ENCODE assay signal across 10 cellular contexts in genomic region chr1:24417681-24418080, GRCh38. TPM values are rescaled to one million over a fixed set of nuclear protein-coding genes. Genes with fewer than 3 reads are reported as not detected.
A peak's percentile ranks its signal among the peaks of the same experiment; 100 is the strongest.
DNase-seq lines count a peak whose midpoint lies in the region; ATAC-seq and TF ChIP-seq lines count a peak whose summit lies in the region.
"Had no signal": no experiment of that assay in that cellular context is flagged by ENCODE, and none has a peak within 500 bp of the region (broad histone marks: within the 10 kb centered on the region; RNA-seq: fewer than 3 reads in every experiment).

No MANE protein-coding gene starts in this region.

- H3K9me3 Mint-ChIP-seq in effector memory CD8-positive, alpha-beta T cell = no peaks in the 10 kb centered on the region
- H3K9me3 Mint-ChIP-seq: dendritic cell treated with granulocyte-macrophage colony-stimulating factor and Interleukin-4, amounts not matched to agents 40 ng/mL and 50 ng/mL, for 4 days had no signal

- H3K4me1 ChIP-seq in SK-N-SH (ENCODE audit: control insufficient read depth in 1 of 2, insufficient read depth in 2 of 2, low read depth in 1 of 2, low read length in 1 of 2) (peaks cover 17 to 26% of the 10 kb centered on the region in 2 experiments), skeletal muscle satellite cell (ENCODE audit: control insufficient read depth, insufficient read depth, low read length) (peaks cover 45% of the 10 kb centered on the region)

- H2AFZ ChIP-seq in SK-N-SH (ENCODE audit: low read depth) = no peak overlapping the region

- H3K4me2 ChIP-seq in SK-N-SH (peak overlapping the region; percentile 91), skeletal muscle satellite cell (ENCODE audit: low read length) (peak overlapping the region; percentile 93)

- WGBS in SK-N-SH (ENCODE audit: low lambda C conversion rate) = 94% methylated on average over 1 of the region's 1 CpG

- H3K4me3 ChIP-seq in SK-N-SH (ENCODE audit: low read depth in 2 of 2, low read length in 1 of 2) (peak overlapping the region in 1 of 2 experiments; percentile 18; a peak in 1 of 4 replicates), skeletal muscle satellite cell (ENCODE audit: low read length) (peak overlapping the region; percentile 22)

- H3K27ac Mint-ChIP-seq in effector memory CD8-positive, alpha-beta T cell = peak overlapping the region; percentile 50 to 80
- H3K27ac Mint-ChIP-seq: dendritic cell treated with granulocyte-macrophage colony-stimulating factor and Interleukin-4, amounts not matched to agents 40 ng/mL and 50 ng/mL, for 4 days had no signal

- H3K27me3 ChIP-seq in SK-N-SH (ENCODE audit: insufficient read depth) (no peaks in the 10 kb centered on the region), skeletal muscle satellite cell (ENCODE audit: control insufficient read depth, insufficient read depth, low read length) (no peaks in the 10 kb centered on the region)

- H3K9ac ChIP-seq in SK-N-SH = peak overlapping the region; percentile 7; the same call in 1 of the 2 replicates
- peak overlapping the region; percentile 66 for H3K9ac ChIP-seq in skeletal muscle satellite cell (ENCODE audit: low read depth, low read length)

- H3K9me2 ChIP-seq in SK-N-SH = no peaks in the 10 kb centered on the region

- peaks cover 32% of the 10 kb centered on the region; the same call in 1 of the 2 replicates for H3K79me2 ChIP-seq in SK-N-SH (ENCODE audit: insufficient read depth)

- no peak for DNase-seq in SK-N-SH
- DNase-seq in RPMI7951 (ENCODE audit: low read depth) = peak; percentile 14
- DNase-seq in effector memory CD8-positive, alpha-beta T cell = no peak
- DNase-seq in foreskin melanocyte = no peak
- no peak for DNase-seq in NCI-H748 (lab: John Stamatoyannopoulos, UW; ENCODE audit: unreplicated experiment)
- DNase-seq: NCI-H1092 treated with DMSO at 0.1 percent for 48 hours had no signal

- H3K9me3 ChIP-seq in SK-N-SH (no peaks in the 10 kb centered on the region), skeletal muscle satellite cell (replicated peaks; ENCODE audit: low read length) (no peaks in the 10 kb centered on the region)

- peak overlapping the region in 1 of 2 experiments; percentile 82; a peak in 2 of 4 replicates for H3K27ac ChIP-seq in SK-N-SH (ENCODE audit: low read depth in 2 of 2, low read length in 1 of 2)

- H3K27me3 Mint-ChIP-seq in effector memory CD8-positive, alpha-beta T cell = no peaks in the 10 kb centered on the region
- H3K27me3 Mint-ChIP-seq: dendritic cell treated with granulocyte-macrophage colony-stimulating factor and Interleukin-4, amounts not matched to agents 40 ng/mL and 50 ng/mL, for 4 days had no signal

- no peak for ATAC-seq in SK-N-SH treated with all-trans-retinoic acid at 6 μM for 48 hours
- no peak for ATAC-seq in effector memory CD8-positive, alpha-beta T cell (replicated peaks)
- no peak for ATAC-seq in HG03442 (IDR thresholded peaks at IDR 0.05; ENCODE audit: unreplicated experiment)

- POLR2A ChIA-PET in SK-N-SH (lab: Yijun Ruan, JAX) = no interaction called here

- no peak for TF ChIP-seq RAD21 in SK-N-SH (IDR thresholded peaks at IDR 0.05; ENCODE audit: low read length)

- peaks cover 42 to 46% of the 10 kb centered on the region in 2 donors for H3K4me1 Mint-ChIP-seq in effector memory CD8-positive, alpha-beta T cell (ENCODE audit: low read depth in 2 of 2)

- peak overlapping the region in 1 of 2 donors; percentile 97 for H3K4me3 Mint-ChIP-seq in effector memory CD8-positive, alpha-beta T cell
- H3K4me3 Mint-ChIP-seq: dendritic cell treated with granulocyte-macrophage colony-stimulating factor and Interleukin-4, amounts not matched to agents 40 ng/mL and 50 ng/mL, for 4 days had no signal

- peaks cover 49% of the 10 kb centered on the region for H3K36me3 Mint-ChIP-seq in effector memory CD8-positive, alpha-beta T cell (ENCODE audit: insufficient read depth)

- H3F3A ChIP-seq in SK-N-SH (replicated peaks; ENCODE audit: insufficient read depth) = peaks cover 16% of the 10 kb centered on the region

- H4K20me1 ChIP-seq in SK-N-SH (ENCODE audit: insufficient read depth) = no peaks in the 10 kb centered on the region

- H3K36me3 ChIP-seq in SK-N-SH (replicated peaks in 1 of 2; ENCODE audit: control insufficient read depth in 1 of 2, insufficient read depth in 2 of 2, low read length in 1 of 2) (peaks cover 4 to 6% of the 10 kb centered on the region in 2 experiments), skeletal muscle satellite cell (ENCODE audit: insufficient read depth, low read length) (peaks cover 14% of the 10 kb centered on the region)

- CTCF ChIA-PET in SK-N-SH (lab: Yijun Ruan, JAX) = interaction anchor here (0.7 to 2.9 kb wide), 5 partner anchors 8 to 26 kb away, joined by 3 to 18 read pairs (median 6); no protein-coding TSS in a partner anchor

- TF ChIP-seq EP300 in SK-N-SH (IDR thresholded peaks at IDR 0.05; ENCODE audit: borderline replicate concordance in 1 of 2, low read depth in 1 of 2, low read length in 1 of 2) = no peak

- TF ChIP-seq CTCF in SK-N-SH (IDR thresholded peaks at IDR 0.05) = no peak

TF ChIP-seq in SK-N-SH, 30 proteins besides CTCF, POLR2A, EP300 and RAD21:
- TF ChIP-seq YY1 (IDR thresholded peaks at IDR 0.05; ENCODE audit: low read depth) (no peak), EZH2phosphoT487 (IDR thresholded peaks at IDR 0.05; ENCODE audit: borderline replicate concordance, low read depth) (no peak), JUND (IDR thresholded peaks at IDR 0.05) (no peak), TEAD4 (IDR thresholded peaks at IDR 0.05; ENCODE audit: borderline replicate concordance, insufficient read depth) (no peak)
TF ChIP-seq in SK-N-SH: peak in this region for 0.

TF ChIP-seq in SK-N-SH treated with all-trans-retinoic acid at 6 μM for 48 hours, 23 proteins besides CTCF, POLR2A, EP300 and RAD21 (continues in another document):
- no peak for TF ChIP-seq TSHZ2 (CRISPR knock-in tag; IDR thresholded peaks at IDR 0.05)
- TF ChIP-seq BACH2 (CRISPR knock-in tag; IDR thresholded peaks at IDR 0.05; ENCODE audit: borderline replicate concordance) = no peak
- TF ChIP-seq ISL1 (CRISPR knock-in tag; IDR thresholded peaks at IDR 0.05) = no peak
- no peak for TF ChIP-seq TOX (CRISPR knock-in tag; IDR thresholded peaks at IDR 0.05; ENCODE audit: borderline replicate concordance)
- no peak for TF ChIP-seq ZFP3 (CRISPR knock-in tag; IDR thresholded peaks at IDR 0.05)
- TF ChIP-seq ZFP30 (CRISPR knock-in tag; IDR thresholded peaks at IDR 0.05) = no peak
- TF ChIP-seq PATZ1 (CRISPR knock-in tag; IDR thresholded peaks at IDR 0.05; ENCODE audit: borderline replicate concordance) = no peak
- TF ChIP-seq ESRRG (CRISPR knock-in tag; IDR thresholded peaks at IDR 0.05) = no peak

RNA-seq across cellular contexts. Expression of gene NIPAL3, which starts 2.1 kb away (rescaled TPM):
- polyA plus RNA-seq in SK-N-SH (2012; rRNA removed) = 20.3 and 28.6 TPM in 2 replicates
- polyA plus RNA-seq in SK-N-SH (2012; cell fraction: cytosol; rRNA removed) = 17.2 and 24.0 TPM in 2 replicates
- 17.4 and 17.9 TPM in 2 replicates for polyA plus RNA-seq in SK-N-SH (2012; cell fraction: nucleus; rRNA removed)
- 17.5 TPM in 2 replicates for total RNA-seq in RPMI7951 (2014; rRNA removed; shearing (Covaris generic))
- 13.7 and 18.3 TPM in 2 replicates for total RNA-seq in skeletal muscle satellite cell (2012; rRNA removed)

RNA-seq across cellular contexts. Expression of gene STPG1, which starts 4.1 kb away (rescaled TPM):
- 8.6 and 8.7 TPM in 2 replicates for polyA plus RNA-seq in SK-N-SH (2012; rRNA removed)
- polyA plus RNA-seq in SK-N-SH (2012; cell fraction: cytosol; rRNA removed) = 6.7 and 8.0 TPM in 2 replicates
- 8.3 and 8.9 TPM in 2 replicates for polyA plus RNA-seq in SK-N-SH (2012; cell fraction: nucleus; rRNA removed)
- total RNA-seq in RPMI7951 (2014; rRNA removed; shearing (Covaris generic)) = 8.6 and 11.8 TPM in 2 replicates
- 3.5 and 3.8 TPM in 2 replicates for total RNA-seq in skeletal muscle satellite cell (2012; rRNA removed)
